Comparison of ENCODE assay signal across 2 cellular contexts in genomic region chr12:113467154-113467513, GRCh38.
TF ChIP-seq lines count a peak whose summit lies in the region.

No MANE protein-coding gene starts in this region.

TF ChIP-seq in GM12878, 131 proteins besides CTCF, POLR2A, EP300 and RAD21:
- no peak for TF ChIP-seq CREM (IDR thresholded peaks at IDR 0.05; ENCODE audit: low read depth)
- TF ChIP-seq CHD4 (IDR thresholded peaks at IDR 0.05): no peak
- TF ChIP-seq MYB (IDR thresholded peaks at IDR 0.05; ENCODE audit: borderline replicate concordance, low read depth, low read length): no peak

TF ChIP-seq in HepG2, 621 proteins besides CTCF, POLR2A, EP300 and RAD21 (continues in another document):
- TF ChIP-seq SIX4 (CRISPR knock-in tag; IDR thresholded peaks at IDR 0.05) (no peak), SRF (IDR thresholded peaks at IDR 0.05; ENCODE audit: low read depth, low read length) (no peak), HOXA9 (CRISPR knock-in tag; IDR thresholded peaks at IDR 0.05; ENCODE audit: borderline replicate concordance) (no peak), ARNT2 (CRISPR knock-in tag; IDR thresholded peaks at IDR 0.05; ENCODE audit: low read depth) (no peak), GABPB1 (CRISPR knock-in tag; IDR thresholded peaks at IDR 0.05) (0 out of 2 replicates have a peak, but pooled peaks have one; percentile 12), CEBPZ (IDR thresholded peaks at IDR 0.05; ENCODE audit: low read length) (no peak), ZSCAN25 (CRISPR knock-in tag; IDR thresholded peaks at IDR 0.05) (no peak), SAP130 (CRISPR knock-in tag; IDR thresholded peaks at IDR 0.05; ENCODE audit: low read depth) (peak; percentile 22; the same call in 1 of the 2 replicates), MAFK (conservative IDR thresholded peaks at IDR 0.05 in 1 of 2, IDR thresholded peaks at IDR 0.05 in 1 of 2; ENCODE audit: low read length in 2 of 2) (no peak), ZNF709 (CRISPR knock-in tag; IDR thresholded peaks at IDR 0.05) (no peak), SSRP1 (CRISPR knock-in tag; IDR thresholded peaks at IDR 0.05) (no peak), ZNF616 (CRISPR knock-in tag; IDR thresholded peaks at IDR 0.05; ENCODE audit: low read depth) (no peak), HOXD1 (CRISPR knock-in tag; IDR thresholded peaks at IDR 0.05) (no peak), ZNF331 (CRISPR knock-in tag; IDR thresholded peaks at IDR 0.05) (no peak), ESRRA (CRISPR knock-in tag; IDR thresholded peaks at IDR 0.05; ENCODE audit: low read depth) (no peak), FUBP1 (CRISPR knock-in tag; IDR thresholded peaks at IDR 0.05; ENCODE audit: borderline replicate concordance) (no peak), SALL1 (CRISPR knock-in tag; IDR thresholded peaks at IDR 0.05) (no peak), TAF15 (IDR thresholded peaks at IDR 0.05; ENCODE audit: low read depth, low read length, poor library complexity, severe bottlenecking) (no peak), BATF2 (CRISPR knock-in tag; IDR thresholded peaks at IDR 0.05) (no peak), ZNF558 (CRISPR knock-in tag; IDR thresholded peaks at IDR 0.05; ENCODE audit: borderline replicate concordance) (no peak), NPAS2 (CRISPR knock-in tag; IDR thresholded peaks at IDR 0.05; ENCODE audit: borderline replicate concordance) (no peak), DMTF1 (CRISPR knock-in tag; IDR thresholded peaks at IDR 0.05) (no peak), ZNF781 (CRISPR knock-in tag; IDR thresholded peaks at IDR 0.05; ENCODE audit: borderline replicate concordance, not compliant biosample characterization) (no peak), TFDP2 (CRISPR knock-in tag; IDR thresholded peaks at IDR 0.05) (no peak), BHLHE40 (IDR thresholded peaks at IDR 0.05; ENCODE audit: low read length) (no peak), ZFP91 (CRISPR knock-in tag; IDR thresholded peaks at IDR 0.05; ENCODE audit: borderline replicate concordance) (no peak), ISL2 (CRISPR knock-in tag; IDR thresholded peaks at IDR 0.05) (no peak), RBM22 (optimal IDR thresholded peaks at IDR 0.05; ENCODE audit: low read length) (no peak), FOXM1 (CRISPR knock-in tag; IDR thresholded peaks at IDR 0.05) (no peak), PATZ1 (CRISPR knock-in tag; IDR thresholded peaks at IDR 0.05) (no peak), ETV5 (CRISPR knock-in tag; IDR thresholded peaks at IDR 0.05; ENCODE audit: borderline replicate concordance) (peak; percentile 13; the same call in 1 of the 2 replicates), ZBTB44 (CRISPR knock-in tag; IDR thresholded peaks at IDR 0.05) (no peak), ZNF563 (CRISPR knock-in tag; IDR thresholded peaks at IDR 0.05) (no peak), ZNF878 (CRISPR knock-in tag; IDR thresholded peaks at IDR 0.05) (no peak), POLR2AphosphoS2 (IDR thresholded peaks at IDR 0.05; ENCODE audit: low read depth, low read length) (no peak), ZFP36L2 (CRISPR knock-in tag; IDR thresholded peaks at IDR 0.05) (no peak), ELF1 (CRISPR knock-in tag; IDR thresholded peaks at IDR 0.05) (0 out of 2 replicates have a peak, but pooled peaks have one; percentile 29), TFAP4 (IDR thresholded peaks at IDR 0.05; ENCODE audit: borderline replicate concordance, low read depth) (peak; percentile 67; the same call in 1 of the 2 replicates), ZBTB26 (CRISPR knock-in tag; IDR thresholded peaks at IDR 0.05; ENCODE audit: borderline replicate concordance) (no peak), TSC22D2 (CRISPR knock-in tag; IDR thresholded peaks at IDR 0.05; ENCODE audit: borderline replicate concordance) (no peak), NCOR1 (IDR thresholded peaks at IDR 0.05; ENCODE audit: borderline replicate concordance, low read length) (no peak), HNRNPLL (IDR thresholded peaks at IDR 0.05; ENCODE audit: low read depth, low read length, poor library complexity, severe bottlenecking) (peak; percentile 28)
